Comparison of ENCODE assay signal across 18 cellular contexts in the genomic region with DNA sequence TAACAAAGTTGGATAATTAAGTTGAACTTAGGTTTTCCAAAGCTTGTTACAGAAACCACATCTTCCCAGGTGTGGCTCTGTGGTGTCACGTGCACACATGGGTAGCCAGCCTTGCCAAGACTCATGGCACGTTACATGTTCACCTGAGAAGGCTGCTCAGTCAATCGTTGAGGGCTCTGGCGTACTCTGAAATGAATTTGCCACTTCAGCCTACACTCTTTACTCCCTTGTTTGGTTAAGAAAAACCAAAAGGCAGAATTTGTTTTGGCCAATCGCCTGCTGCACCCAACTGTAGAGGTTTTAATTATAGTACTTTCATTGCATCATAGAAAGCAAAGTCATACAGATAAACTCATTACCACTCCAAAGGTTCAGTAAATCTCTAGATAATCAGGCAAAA.
DNase-seq lines count a peak whose midpoint lies in the region; ATAC-seq, FAIRE-seq and TF ChIP-seq lines count a peak whose summit lies in the region.
"Had no signal": no experiment of that assay in that cellular context is flagged by ENCODE, and none has a peak within 500 bp of the region (broad histone marks: within the 10 kb centered on the region; RNA-seq: fewer than 3 reads in every experiment).

No MANE protein-coding gene starts in this region.

- H3K4me3 Mint-ChIP-seq in activated CD8-positive, alpha-beta memory T cell treated with anti-CD3 and anti-CD28 coated beads, Interleukin-2, amount 10 ng/mL, durations not matched to agents 7 days and 5 days, result no peak overlapping the region
- H3K4me3 Mint-ChIP-seq: activated CD4-positive, alpha-beta T cell treated with anti-CD3 and anti-CD28 coated beads, Interleukin-2, amount 10 ng/mL, durations not matched to agents 24 days and 14 days; CD14-positive monocyte; nephron had no signal

- H3K4me1 ChIP-seq in SJSA1 (replicated peaks) (peaks cover 79% of the 10 kb centered on the region), thyroid gland (peaks cover 15 to 24% of the 10 kb centered on the region in 2 donors)

- 37 to 40% methylated on average over 4 to 5 of the region's 5 CpGs for WGBS in thyroid gland, 2 donors

- no peaks in the 10 kb centered on the region for H3K4me1 Mint-ChIP-seq in activated CD8-positive, alpha-beta memory T cell treated with anti-CD3 and anti-CD28 coated beads, Interleukin-2, amount 10 ng/mL, durations not matched to agents 7 days and 5 days
- H3K4me1 Mint-ChIP-seq: activated CD4-positive, alpha-beta T cell treated with anti-CD3 and anti-CD28 coated beads, Interleukin-2, amount 10 ng/mL, durations not matched to agents 24 days and 14 days; CD14-positive monocyte had no signal

- H3K36me3 ChIP-seq in SJSA1 (no peaks in the 10 kb centered on the region), thyroid gland (no peaks in the 10 kb centered on the region)

- H3K27ac Mint-ChIP-seq in activated CD8-positive, alpha-beta memory T cell treated with anti-CD3 and anti-CD28 coated beads, Interleukin-2, amount 10 ng/mL, durations not matched to agents 7 days and 5 days, result no peak overlapping the region
- H3K27ac Mint-ChIP-seq: activated CD4-positive, alpha-beta T cell treated with anti-CD3 and anti-CD28 coated beads, Interleukin-2, amount 10 ng/mL, durations not matched to agents 24 days and 14 days; activated naive CD4-positive, alpha-beta T cell treated with anti-CD3 and anti-CD28 coated beads, Interleukin-2, amount 50 U/mL, for 72 hours; CD14-positive monocyte; nephron had no signal

- TF ChIP-seq POLR2A in thyroid gland (IDR thresholded peaks at IDR 0.05), result no peak
- no peak for TF ChIP-seq POLR2A in GM12892 (IDR thresholded peaks at IDR 0.05; ENCODE audit: low read depth, low read length)

- H3K27me3 ChIP-seq in SJSA1 (replicated peaks) (no peaks in the 10 kb centered on the region), thyroid gland (no peaks in the 10 kb centered on the region)

- H3K4me3 ChIP-seq in SJSA1 (no peak overlapping the region), thyroid gland (replicated peaks in 1 of 3) (no peak overlapping the region)

- H3K27me3 Mint-ChIP-seq in activated CD8-positive, alpha-beta memory T cell treated with anti-CD3 and anti-CD28 coated beads, Interleukin-2, amount 10 ng/mL, durations not matched to agents 7 days and 5 days, result peaks cover 7% of the 10 kb centered on the region
- H3K27me3 Mint-ChIP-seq: activated CD4-positive, alpha-beta T cell treated with anti-CD3 and anti-CD28 coated beads, Interleukin-2, amount 10 ng/mL, durations not matched to agents 24 days and 14 days had no signal

- CTCF ChIA-PET in activated CD8-positive, alpha-beta memory T cell treated with anti-CD3 and anti-CD28 coated beads, Interleukin-2, amount 10 ng/mL, durations not matched to agents 7 days and 5 days (lab: Charles Lee), result no interaction called here

- no peak for ATAC-seq in activated CD8-positive, alpha-beta memory T cell treated with anti-CD3 and anti-CD28 coated beads, Interleukin-2, amount 10 ng/mL, durations not matched to agents 7 days and 5 days
- ATAC-seq: activated naive CD4-positive, alpha-beta T cell treated with anti-CD3 and anti-CD28 coated beads, Interleukin-2, amount 50 U/mL, for 72 hours; PC-3 had no signal

- FAIRE-seq in GM12892 (lab: Jason Lieb, UNC), result no peak
- FAIRE-seq: frontal cortex had no signal

- TF ChIP-seq CTCF in thyroid gland (IDR thresholded peaks at IDR 0.05), result no peak

- peak overlapping the region; percentile 98 for H3K27ac ChIP-seq in SJSA1
- peak overlapping the region; percentile 53 to 63 (median 62) for H3K27ac ChIP-seq in thyroid gland
- H3K27ac ChIP-seq: 22Rv1 had no signal

- intact Hi-C loops in thyroid gland (cut with DNase I), result no loop called here

- no peaks in the 10 kb centered on the region for H3K9me3 Mint-ChIP-seq in activated CD8-positive, alpha-beta memory T cell treated with anti-CD3 and anti-CD28 coated beads, Interleukin-2, amount 10 ng/mL, durations not matched to agents 7 days and 5 days (ENCODE audit: low read depth)
- H3K9me3 Mint-ChIP-seq: activated CD4-positive, alpha-beta T cell treated with anti-CD3 and anti-CD28 coated beads, Interleukin-2, amount 10 ng/mL, durations not matched to agents 24 days and 14 days; activated naive CD4-positive, alpha-beta T cell treated with anti-CD3 and anti-CD28 coated beads, Interleukin-2, amount 50 U/mL, for 72 hours; nephron had no signal

- H3K36me3 Mint-ChIP-seq in activated CD8-positive, alpha-beta memory T cell treated with anti-CD3 and anti-CD28 coated beads, Interleukin-2, amount 10 ng/mL, durations not matched to agents 7 days and 5 days, result no peaks in the 10 kb centered on the region
- H3K36me3 Mint-ChIP-seq: activated naive CD4-positive, alpha-beta T cell treated with anti-CD3 and anti-CD28 coated beads, Interleukin-2, amount 50 U/mL, for 72 hours; CD14-positive monocyte had no signal

- H3K9me3 ChIP-seq in SJSA1 (replicated peaks) (no peaks in the 10 kb centered on the region), thyroid gland (no peaks in the 10 kb centered on the region)

- peak; percentile 2 for DNase-seq in NCI-H1092 treated with DMSO at 0.1 percent for 48 hours (lab: John Stamatoyannopoulos, UW)
- DNase-seq in NCI-H1092 (lab: John Stamatoyannopoulos, UW), result no peak
- DNase-seq in SJSA1 (ENCODE audit: low read depth in 1 of 2, low spot score in 2 of 2), result no peak
- peak; percentile 65 for DNase-seq in kidney tubule cell (ENCODE audit: low spot score)
- DNase-seq in thyroid gland, result peak; percentile 92 to 93
- no peak for DNase-seq in GM12892 (ENCODE audit: insufficient read length)
- no peak for DNase-seq in NCI-H226
- DNase-seq in activated CD8-positive, alpha-beta memory T cell treated with anti-CD3 and anti-CD28 coated beads, Interleukin-2, amount 10 ng/mL, durations not matched to agents 7 days and 5 days, result no peak
- DNase-seq: activated CD4-positive, alpha-beta T cell treated with anti-CD3 and anti-CD28 coated beads, Interleukin-2, amount 10 ng/mL, durations not matched to agents 24 days and 14 days; GOT3; mammary epithelial cell; NCI-H446; PC-3 had no signal

Comparison
In these comparisons a context has a peak if more than half of its experiments do, and no peak if none do; other contexts are left out.
1. DNase-seq: peak in NCI-H1092 treated with DMSO at 0.1 percent for 48 hours (single experiment), kidney tubule cell (single experiment) and thyroid gland (2 of 2); none in NCI-H1092 (single experiment), SJSA1 (0 of 2), GM12892 (single experiment), NCI-H226 (single experiment) and activated CD8-positive, alpha-beta memory T cell treated with anti-CD3 and anti-CD28 coated beads, Interleukin-2, amount 10 ng/mL, durations not matched to agents 7 days and 5 days (single experiment).